ENCODE assay signal across 19 cellular contexts in genomic region chr3:73753985-73754384, GRCh38.
DNase-seq lines count a peak whose midpoint lies in the region; ATAC-seq and TF ChIP-seq lines count a peak whose summit lies in the region.
"Had no signal": no experiment of that assay in that cellular context is flagged by ENCODE, and none has a peak within 500 bp of the region (broad histone marks: within the 10 kb centered on the region; RNA-seq: fewer than 3 reads in every experiment).

No MANE protein-coding gene starts in this region.

- no peak overlapping the region for H3K4me3 ChIP-seq in LNCaP clone FGC (ENCODE audit: low read depth, low read length)
- H3K4me3 ChIP-seq in prostate gland = no peak overlapping the region
- H3K4me3 ChIP-seq: BLaER1 treated with 17β-estradiol and CSF1 and Interleukin-3, amounts not matched to agents 10 nM and 100 nM; GM12878; GM23338; HAP-1 had no signal

- H3K27ac ChIP-seq in prostate gland = peak overlapping the region; percentile 41 to 72
- H3K27ac ChIP-seq: 22Rv1; BLaER1 treated with 17β-estradiol and CSF1 and Interleukin-3, amounts not matched to agents 10 nM and 100 nM had no signal

- TF ChIP-seq CTCF in LNCaP clone FGC (IDR thresholded peaks at IDR 0.05; ENCODE audit: control insufficient read depth, extremely low read depth, insufficient read depth) (no peak), prostate gland (IDR thresholded peaks at IDR 0.05) (no peak), glutamatergic neuron (IDR thresholded peaks at IDR 0.05; ENCODE audit: partially characterized antibody, unreplicated experiment) (no peak)

- WGBS in prostate gland = 65% methylated on average over 6 of the region's 6 CpGs

- H3K9me3 Mint-ChIP-seq in glutamatergic neuron (ENCODE audit: unreplicated experiment) = no peaks in the 10 kb centered on the region
- H3K9me3 Mint-ChIP-seq: GM23338 had no signal

- ATAC-seq in GM21786 (IDR thresholded peaks at IDR 0.05; ENCODE audit: unreplicated experiment) = no peak
- ATAC-seq: GM12878, GM23338 had no signal

- H3K4me1 ChIP-seq in prostate gland (replicated peaks) = no peaks in the 10 kb centered on the region
- H3K4me1 ChIP-seq: HAP-1 had no signal

- H3K4me3 Mint-ChIP-seq in glutamatergic neuron (ENCODE audit: unreplicated experiment) = no peak overlapping the region
- H3K4me3 Mint-ChIP-seq: B cell; CD14-positive monocyte; CD4-positive, alpha-beta T cell; GM23338 had no signal

- no peaks in the 10 kb centered on the region for H3K27me3 ChIP-seq in prostate gland (replicated peaks; ENCODE audit: insufficient read depth)
- H3K27me3 ChIP-seq: BLaER1 treated with 17β-estradiol and CSF1 and Interleukin-3, amounts not matched to agents 10 nM and 100 nM had no signal

- H3K4me1 Mint-ChIP-seq in glutamatergic neuron (ENCODE audit: low read depth, unreplicated experiment) = peaks cover 6% of the 10 kb centered on the region
- H3K4me1 Mint-ChIP-seq: B cell; CD14-positive monocyte; CD8-positive, alpha-beta memory T cell had no signal

- peaks cover 4% of the 10 kb centered on the region for H3K36me3 Mint-ChIP-seq in glutamatergic neuron (ENCODE audit: unreplicated experiment)
- H3K36me3 Mint-ChIP-seq: CD14-positive monocyte; CD8-positive, alpha-beta memory T cell had no signal

- intact Hi-C loops in prostate gland (cut with DNase I) = no loop called here

- H3K27me3 Mint-ChIP-seq in glutamatergic neuron (ENCODE audit: unreplicated experiment) = no peaks in the 10 kb centered on the region
- H3K27me3 Mint-ChIP-seq: B cell; CD4-positive, alpha-beta T cell; CD8-positive, alpha-beta memory T cell had no signal

- H3K36me3 ChIP-seq in prostate gland = no peaks in the 10 kb centered on the region
- H3K36me3 ChIP-seq: BLaER1 treated with 17β-estradiol and CSF1 and Interleukin-3, amounts not matched to agents 10 nM and 100 nM; HAP-1 had no signal

- TF ChIP-seq POLR2A in prostate gland (IDR thresholded peaks at IDR 0.05) = no peak

- no peak overlapping the region for H3K27ac Mint-ChIP-seq in glutamatergic neuron (ENCODE audit: unreplicated experiment)
- H3K27ac Mint-ChIP-seq: B cell; CD14-positive monocyte; CD4-positive, alpha-beta T cell; CD8-positive, alpha-beta memory T cell; GM23338 had no signal

- DNase-seq in LNCaP clone FGC (ENCODE audit: low read depth) = peak; percentile 42
- DNase-seq in myocyte (ENCODE audit: low read depth) = peak; percentile 30
- DNase-seq in prostate gland (ENCODE audit: low spot score) = peak; percentile 61
- no peak for DNase-seq in glutamatergic neuron
- DNase-seq in HuH-7 (ENCODE audit: low spot score) = no peak
- DNase-seq: CD4-positive, alpha-beta T cell; CD8-positive, alpha-beta memory T cell; DMS 273 treated with DMSO at 0.1 percent for 48 hours; DMS79; EL; GDM1 had no signal

- H3K9me3 ChIP-seq in prostate gland = no peaks in the 10 kb centered on the region
- H3K9me3 ChIP-seq: BLaER1 treated with 17β-estradiol and CSF1 and Interleukin-3, amounts not matched to agents 10 nM and 100 nM; HAP-1 had no signal

Comparison
In these comparisons a context has a peak if more than half of its experiments do, and no peak if none do; other contexts are left out.
1. DNase-seq: peak in LNCaP clone FGC (single experiment), myocyte (single experiment) and prostate gland (single experiment); none in glutamatergic neuron (single experiment) and HuH-7 (single experiment).